ENCODE assay signal across 11 cellular contexts in genomic region chr1:91791103-91791502, GRCh38.
DNase-seq lines count a peak whose midpoint lies in the region; ATAC-seq and TF ChIP-seq lines count a peak whose summit lies in the region.
"Had no signal": no experiment of that assay in that cellular context is flagged by ENCODE, and none has a peak within 500 bp of the region (broad histone marks: within the 10 kb centered on the region; RNA-seq: fewer than 3 reads in every experiment).

No MANE protein-coding gene starts in this region.

- H3K4me3 ChIP-seq in H7 (ENCODE audit: insufficient read depth, low read depth, low read length) (no peak overlapping the region), body of pancreas (no peak overlapping the region), psoas muscle (no peak overlapping the region)
- H3K4me3 ChIP-seq: mucosa of descending colon, suprapubic skin had no signal

- H3K36me3 ChIP-seq in H7 (replicated peaks; ENCODE audit: control insufficient read depth, insufficient read depth, low read length) (no peaks in the 10 kb centered on the region), body of pancreas (replicated peaks in 1 of 2; ENCODE audit: insufficient read depth in 1 of 2, low read depth in 2 of 2) (no peaks in the 10 kb centered on the region), psoas muscle (ENCODE audit: insufficient read depth in 1 of 2, low read depth in 1 of 2) (no peaks in the 10 kb centered on the region)
- H3K36me3 ChIP-seq: suprapubic skin had no signal

- intact Hi-C loops in body of pancreas (cut with DNase I), result no loop called here
- intact Hi-C loops in psoas muscle (cut with DNase I), result loop anchor here in 1 of 2 donors (5.0 kb wide), 1 partner anchor 46 kb away; no protein-coding TSS in a partner anchor

- H3K4me1 Mint-ChIP-seq in chondrocyte (ENCODE audit: low read depth), result peaks cover 22% of the 10 kb centered on the region

- no peak for TF ChIP-seq POLR2A in body of pancreas (IDR thresholded peaks at IDR 0.05)

- no peaks in the 10 kb centered on the region for H3K36me3 Mint-ChIP-seq in chondrocyte (ENCODE audit: low read depth)

- TF ChIP-seq CTCF in body of pancreas (IDR thresholded peaks at IDR 0.05) (peak in 2 of 7 experiments; percentile 13 to 16), psoas muscle (IDR thresholded peaks at IDR 0.05) (no peak), chondrocyte (IDR thresholded peaks at IDR 0.05) (no peak)

- no peak overlapping the region for H3K4me3 Mint-ChIP-seq in chondrocyte (ENCODE audit: unreplicated experiment)

- H3K9me3 ChIP-seq in body of pancreas (no peaks in the 10 kb centered on the region), psoas muscle (no peaks in the 10 kb centered on the region)
- H3K9me3 ChIP-seq: mucosa of descending colon, suprapubic skin had no signal

- ATAC-seq in body of pancreas (peak; percentile 43), psoas muscle (peak; percentile 18 to 54 (median 42))
- ATAC-seq: mucosa of descending colon had no signal

- H3K27me3 ChIP-seq in H7 (ENCODE audit: control insufficient read depth, insufficient read depth, low read length) (peaks cover 2% of the 10 kb centered on the region; the same call in 1 of the 2 replicates), body of pancreas (no peaks in the 10 kb centered on the region), psoas muscle (ENCODE audit: insufficient read depth in 3 of 3, low read length in 2 of 3) (no peaks in the 10 kb centered on the region)
- H3K27me3 ChIP-seq: suprapubic skin had no signal

- DNase-seq in H7, result peak; percentile 55
- DNase-seq in NCI-H2081 treated with DMSO at 0.1 percent for 48 hours (lab: John Stamatoyannopoulos, UW), result peak; percentile 57
- DNase-seq in body of pancreas, result peak in 2 of 4 donors; percentile 29 to 58
- DNase-seq in psoas muscle, result no peak
- no peak for DNase-seq in HCEC 1CT
- DNase-seq in chondrocyte (ENCODE audit: low spot score), result no peak
- no peak for DNase-seq in stimulated activated CD4-positive, alpha-beta T cell treated with anti-CD3 and anti-CD28 coated beads, Interleukin-2, amount 100 ng/mL, for 48 hours
- DNase-seq: foreskin fibroblast; mucosa of descending colon; stimulated activated CD4-positive, alpha-beta T cell treated with anti-CD3 and anti-CD28 coated beads, Interleukin-1b, Interleukin-23, amount 100 ng/mL, for 48 hours had no signal

- WGBS in body of pancreas, 2 donors, result 20 to 21% methylated on average over 1 of the region's 1 CpG
- 24 to 33% (median 25%) methylated on average over 1 of the region's 1 CpG for WGBS in psoas muscle, 3 donors

- peaks cover 4% of the 10 kb centered on the region for H3K27me3 Mint-ChIP-seq in chondrocyte (ENCODE audit: low read depth)

- no peak overlapping the region for H3K27ac Mint-ChIP-seq in chondrocyte (ENCODE audit: unreplicated experiment)

- no peaks in the 10 kb centered on the region for H3K9me3 Mint-ChIP-seq in chondrocyte (ENCODE audit: low read depth)

- no peak overlapping the region for H3K27ac ChIP-seq in body of pancreas
- H3K27ac ChIP-seq in psoas muscle, result peak overlapping the region; percentile 47

- peaks cover 30% of the 10 kb centered on the region for H3K4me1 ChIP-seq in body of pancreas
- peaks cover 36% of the 10 kb centered on the region for H3K4me1 ChIP-seq in psoas muscle

Comparison
In these comparisons a context has a peak if more than half of its experiments do, and no peak if none do; other contexts are left out.
1. DNase-seq: peak in H7 (single experiment) and NCI-H2081 treated with DMSO at 0.1 percent for 48 hours (single experiment); none in psoas muscle (0 of 2), HCEC 1CT (single experiment), chondrocyte (single experiment) and stimulated activated CD4-positive, alpha-beta T cell treated with anti-CD3 and anti-CD28 coated beads, Interleukin-2, amount 100 ng/mL, for 48 hours (0 of 2).